Comparison of ENCODE assay signal across 1 cellular context in genomic region chr4:47463235-47463956, GRCh38.
A peak's percentile ranks its signal among the peaks of the same experiment; 100 is the strongest.
TF ChIP-seq lines count a peak whose summit lies in the region.

Gene COMMD8, minus strand, starts transcription at chr4:47463702. Its CDS starts 51 bp downstream, at chr4:47463651.

TF ChIP-seq in K562, 482 proteins besides CTCF, POLR2A, EP300 and RAD21 (continued from another document and continues in another):
- TF ChIP-seq CBFA2T3 (IDR thresholded peaks at IDR 0.05) (0 out of 2 replicates have a peak, but pooled peaks have one; percentile 12), ZNF644 (tag; IDR thresholded peaks at IDR 0.05; ENCODE audit: low read depth) (no peak), ZNF561 (CRISPR knock-in tag; conservative IDR thresholded peaks at IDR 0.05) (no peak), CREM (IDR thresholded peaks at IDR 0.05; ENCODE audit: low read depth) (peak; percentile 59; the same call in 1 of the 2 replicates), POLR2AphosphoS2 (IDR thresholded peaks at IDR 0.05; ENCODE audit: low read length) (no peak), EP400 (IDR thresholded peaks at IDR 0.05) (peak; percentile 56; the same call in 1 of the 2 replicates), TCF3 (CRISPR knock-in tag; IDR thresholded peaks at IDR 0.05) (no peak), U2AF1 (optimal IDR thresholded peaks at IDR 0.05; ENCODE audit: low read depth, low read length) (no peak), FOXJ3 (CRISPR knock-in tag; IDR thresholded peaks at IDR 0.05) (no peak), RBM25 (IDR thresholded peaks at IDR 0.05; ENCODE audit: low read depth, low read length, severe bottlenecking) (no peak), HMGN3 (IDR thresholded peaks at IDR 0.05; ENCODE audit: borderline replicate concordance, extremely low read depth, insufficient read length, low read depth, low read length) (peak; percentile 34), ZNF507 (tag; conservative IDR thresholded peaks at IDR 0.05) (no peak), ZEB2 (IDR thresholded peaks at IDR 0.05) (no peak), CAMTA2 (CRISPR knock-in tag; conservative IDR thresholded peaks at IDR 0.05) (no peak), ZNF707 (CRISPR knock-in tag; conservative IDR thresholded peaks at IDR 0.05) (no peak), ZNF212 (CRISPR knock-in tag; IDR thresholded peaks at IDR 0.05) (no peak), SREBF1 (IDR thresholded peaks at IDR 0.05; ENCODE audit: borderline replicate concordance, low read depth, low read length) (no peak), EHMT2 (IDR thresholded peaks at IDR 0.05) (no peak), MCM7 (IDR thresholded peaks at IDR 0.05) (no peak), ZNF766 (CRISPR knock-in tag; conservative IDR thresholded peaks at IDR 0.05) (no peak), ATF3 (IDR thresholded peaks at IDR 0.05) (no peak), ATF3 (CRISPR knock-in tag; conservative IDR thresholded peaks at IDR 0.05) (no peak), YY1 (IDR thresholded peaks at IDR 0.05; ENCODE audit: borderline replicate concordance in 1 of 3, control insufficient read depth in 1 of 3, extremely low read depth in 1 of 3, insufficient read depth in 3 of 3, insufficient read length in 1 of 3, insufficient replicate concordance in 2 of 3, low read depth in 1 of 3, low read length in 2 of 3) (peak in 1 of 3 experiments; percentile 65), HMG20A (CRISPR knock-in tag; conservative IDR thresholded peaks at IDR 0.05) (no peak), ZNF76 (CRISPR knock-in tag; IDR thresholded peaks at IDR 0.05; ENCODE audit: borderline replicate concordance) (no peak), ZNF253 (CRISPR knock-in tag; conservative IDR thresholded peaks at IDR 0.05) (no peak), ZNF57 (CRISPR knock-in tag; IDR thresholded peaks at IDR 0.05) (no peak), RHOXF2B (CRISPR knock-in tag; conservative IDR thresholded peaks at IDR 0.05) (no peak), ILK (tag; IDR thresholded peaks at IDR 0.05; ENCODE audit: borderline replicate concordance, low read depth) (no peak), ZNF41 (CRISPR knock-in tag; conservative IDR thresholded peaks at IDR 0.05) (no peak), PHB (CRISPR knock-in tag; IDR thresholded peaks at IDR 0.05) (no peak), XRCC3 (IDR thresholded peaks at IDR 0.05) (no peak), POLR2AphosphoS5 (IDR thresholded peaks at IDR 0.05; ENCODE audit: control insufficient read depth, insufficient read depth, low read depth, low read length) (no peak; the same call in 1 of the 2 replicates), EGR1 (conservative IDR thresholded peaks at IDR 0.05) (peak; percentile 20), ZNF407 (IDR thresholded peaks at IDR 0.05; ENCODE audit: low read depth) (no peak), ZNF3 (CRISPR knock-in tag; IDR thresholded peaks at IDR 0.05) (no peak), MAFF (IDR thresholded peaks at IDR 0.05; ENCODE audit: low read length) (no peak), SPI1 (IDR thresholded peaks at IDR 0.05; ENCODE audit: borderline replicate concordance, low read depth, low read length) (no peak), HMG20B (CRISPR knock-in tag; IDR thresholded peaks at IDR 0.05) (no peak), RAD51 (IDR thresholded peaks at IDR 0.05; ENCODE audit: borderline replicate concordance, low read depth) (peak; percentile 99), XRCC5 (IDR thresholded peaks at IDR 0.05; ENCODE audit: low read depth, low read length) (no peak), NRF1 (conservative IDR thresholded peaks at IDR 0.05 in 1 of 2, IDR thresholded peaks at IDR 0.05 in 1 of 2) (peak; percentile 98), GMEB1 (CRISPR knock-in tag; IDR thresholded peaks at IDR 0.05) (peak; percentile 38; the same call in 1 of the 2 replicates)
- TF ChIP-seq, protein P1, sequence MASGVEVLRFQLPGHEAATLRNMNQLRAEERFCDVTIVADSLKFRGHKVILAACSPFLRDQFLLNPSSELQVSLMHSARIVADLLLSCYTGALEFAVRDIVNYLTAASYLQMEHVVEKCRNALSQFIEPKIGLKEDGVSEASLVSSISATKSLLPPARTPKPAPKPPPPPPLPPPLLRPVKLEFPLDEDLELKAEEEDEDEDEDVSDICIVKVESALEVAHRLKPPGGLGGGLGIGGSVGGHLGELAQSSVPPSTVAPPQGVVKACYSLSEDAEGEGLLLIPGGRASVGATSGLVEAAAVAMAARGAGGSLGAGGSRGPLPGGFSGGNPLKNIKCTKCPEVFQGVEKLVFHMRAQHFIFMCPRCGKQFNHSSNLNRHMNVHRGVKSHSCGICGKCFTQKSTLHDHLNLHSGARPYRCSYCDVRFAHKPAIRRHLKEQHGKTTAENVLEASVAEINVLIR (CRISPR knock-in tag; IDR thresholded peaks at IDR 0.05) = no peak
- TF ChIP-seq, protein P2, sequence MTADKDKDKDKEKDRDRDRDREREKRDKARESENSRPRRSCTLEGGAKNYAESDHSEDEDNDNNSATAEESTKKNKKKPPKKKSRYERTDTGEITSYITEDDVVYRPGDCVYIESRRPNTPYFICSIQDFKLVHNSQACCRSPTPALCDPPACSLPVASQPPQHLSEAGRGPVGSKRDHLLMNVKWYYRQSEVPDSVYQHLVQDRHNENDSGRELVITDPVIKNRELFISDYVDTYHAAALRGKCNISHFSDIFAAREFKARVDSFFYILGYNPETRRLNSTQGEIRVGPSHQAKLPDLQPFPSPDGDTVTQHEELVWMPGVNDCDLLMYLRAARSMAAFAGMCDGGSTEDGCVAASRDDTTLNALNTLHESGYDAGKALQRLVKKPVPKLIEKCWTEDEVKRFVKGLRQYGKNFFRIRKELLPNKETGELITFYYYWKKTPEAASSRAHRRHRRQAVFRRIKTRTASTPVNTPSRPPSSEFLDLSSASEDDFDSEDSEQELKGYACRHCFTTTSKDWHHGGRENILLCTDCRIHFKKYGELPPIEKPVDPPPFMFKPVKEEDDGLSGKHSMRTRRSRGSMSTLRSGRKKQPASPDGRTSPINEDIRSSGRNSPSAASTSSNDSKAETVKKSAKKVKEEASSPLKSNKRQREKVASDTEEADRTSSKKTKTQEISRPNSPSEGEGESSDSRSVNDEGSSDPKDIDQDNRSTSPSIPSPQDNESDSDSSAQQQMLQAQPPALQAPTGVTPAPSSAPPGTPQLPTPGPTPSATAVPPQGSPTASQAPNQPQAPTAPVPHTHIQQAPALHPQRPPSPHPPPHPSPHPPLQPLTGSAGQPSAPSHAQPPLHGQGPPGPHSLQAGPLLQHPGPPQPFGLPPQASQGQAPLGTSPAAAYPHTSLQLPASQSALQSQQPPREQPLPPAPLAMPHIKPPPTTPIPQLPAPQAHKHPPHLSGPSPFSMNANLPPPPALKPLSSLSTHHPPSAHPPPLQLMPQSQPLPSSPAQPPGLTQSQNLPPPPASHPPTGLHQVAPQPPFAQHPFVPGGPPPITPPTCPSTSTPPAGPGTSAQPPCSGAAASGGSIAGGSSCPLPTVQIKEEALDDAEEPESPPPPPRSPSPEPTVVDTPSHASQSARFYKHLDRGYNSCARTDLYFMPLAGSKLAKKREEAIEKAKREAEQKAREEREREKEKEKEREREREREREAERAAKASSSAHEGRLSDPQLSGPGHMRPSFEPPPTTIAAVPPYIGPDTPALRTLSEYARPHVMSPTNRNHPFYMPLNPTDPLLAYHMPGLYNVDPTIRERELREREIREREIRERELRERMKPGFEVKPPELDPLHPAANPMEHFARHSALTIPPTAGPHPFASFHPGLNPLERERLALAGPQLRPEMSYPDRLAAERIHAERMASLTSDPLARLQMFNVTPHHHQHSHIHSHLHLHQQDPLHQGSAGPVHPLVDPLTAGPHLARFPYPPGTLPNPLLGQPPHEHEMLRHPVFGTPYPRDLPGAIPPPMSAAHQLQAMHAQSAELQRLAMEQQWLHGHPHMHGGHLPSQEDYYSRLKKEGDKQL (CRISPR knock-in tag; IDR thresholded peaks at IDR 0.05; ENCODE audit: borderline replicate concordance) = no peak
- TF ChIP-seq, protein P3, sequence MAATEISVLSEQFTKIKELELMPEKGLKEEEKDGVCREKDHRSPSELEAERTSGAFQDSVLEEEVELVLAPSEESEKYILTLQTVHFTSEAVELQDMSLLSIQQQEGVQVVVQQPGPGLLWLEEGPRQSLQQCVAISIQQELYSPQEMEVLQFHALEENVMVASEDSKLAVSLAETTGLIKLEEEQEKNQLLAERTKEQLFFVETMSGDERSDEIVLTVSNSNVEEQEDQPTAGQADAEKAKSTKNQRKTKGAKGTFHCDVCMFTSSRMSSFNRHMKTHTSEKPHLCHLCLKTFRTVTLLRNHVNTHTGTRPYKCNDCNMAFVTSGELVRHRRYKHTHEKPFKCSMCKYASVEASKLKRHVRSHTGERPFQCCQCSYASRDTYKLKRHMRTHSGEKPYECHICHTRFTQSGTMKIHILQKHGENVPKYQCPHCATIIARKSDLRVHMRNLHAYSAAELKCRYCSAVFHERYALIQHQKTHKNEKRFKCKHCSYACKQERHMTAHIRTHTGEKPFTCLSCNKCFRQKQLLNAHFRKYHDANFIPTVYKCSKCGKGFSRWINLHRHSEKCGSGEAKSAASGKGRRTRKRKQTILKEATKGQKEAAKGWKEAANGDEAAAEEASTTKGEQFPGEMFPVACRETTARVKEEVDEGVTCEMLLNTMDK (IDR thresholded peaks at IDR 0.05; ENCODE audit: borderline replicate concordance, insufficient read depth, low read depth, low read length, poor library complexity, severe bottlenecking) = peak; percentile 47
